7 cellular contexts compared by ENCODE assay signal in the genomic region with DNA sequence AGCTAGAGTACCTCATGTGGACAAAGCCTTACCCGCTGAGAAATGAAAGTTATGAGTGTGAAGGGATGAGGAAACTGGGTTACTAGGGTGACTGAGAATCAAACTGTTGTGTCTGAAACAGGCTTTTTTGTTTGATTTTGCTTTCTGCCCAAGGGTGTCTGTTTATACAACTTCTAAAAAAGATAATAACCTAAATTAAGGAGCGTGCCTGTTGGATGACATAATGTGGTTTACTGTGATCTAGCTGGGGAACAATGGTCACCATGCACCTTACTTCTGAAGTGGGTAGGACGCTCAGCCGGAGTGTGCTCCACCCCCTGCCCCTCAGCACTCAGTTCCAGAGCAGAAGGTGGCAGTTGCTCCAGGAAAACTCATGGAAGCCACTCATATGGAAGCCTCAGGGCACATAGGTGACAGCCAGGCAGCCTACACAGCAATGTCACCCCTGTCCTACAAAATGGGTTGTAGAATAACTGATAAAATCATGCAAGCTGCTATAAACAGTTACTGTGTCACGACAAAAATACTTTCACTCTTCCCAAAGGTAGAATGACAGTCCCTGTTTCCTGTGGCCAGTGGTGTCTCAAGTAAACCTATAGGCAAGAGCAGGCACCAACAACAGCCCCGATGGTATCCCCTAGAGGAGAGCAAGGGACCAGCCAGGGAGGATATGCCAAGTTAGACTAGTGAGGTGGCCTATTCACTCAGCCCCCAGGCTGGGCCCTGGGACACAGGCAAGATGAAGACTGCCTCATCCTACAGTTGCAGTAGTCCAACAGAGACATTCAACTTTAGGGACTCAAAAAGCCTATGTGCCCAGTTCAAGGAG. TPM values are rescaled to one million over a fixed set of nuclear protein-coding genes. Genes with fewer than 3 reads are reported as not detected.
DNase-seq lines count a peak whose midpoint lies in the region; ATAC-seq and TF ChIP-seq lines count a peak whose summit lies in the region.

No MANE protein-coding gene starts in this region.

- H3K4me3 ChIP-seq in PC-9 (no peak overlapping the region), mesendoderm (ENCODE audit: low read length) (no peak overlapping the region), thyroid gland (replicated peaks in 1 of 3) (no peak overlapping the region), sigmoid colon (no peak overlapping the region)

- H3K4me1 ChIP-seq in PC-9 (replicated peaks; ENCODE audit: insufficient read depth) = peaks cover 25% of the 10 kb centered on the region
- H3K4me1 ChIP-seq in mesendoderm (ENCODE audit: control insufficient read depth, low read depth, low read length) = peaks cover 25% of the 10 kb centered on the region
- peaks cover 7 to 16% of the 10 kb centered on the region in 2 donors for H3K4me1 ChIP-seq in thyroid gland
- H3K4me1 ChIP-seq in sigmoid colon = peaks cover 0 to 44% (median 7%) of the 10 kb centered on the region in 4 donors

- WGBS in mesendoderm (ENCODE audit: extremely low coverage, insufficient coverage, low lambda C conversion rate) = no CpG with 5 or more reads among the region's 6 CpGs
- 69 to 74% methylated on average over 5 of the region's 6 CpGs for WGBS in thyroid gland, 2 donors
- 20 to 52% methylated on average over 6 of the region's 6 CpGs for WGBS in sigmoid colon, 2 donors

- H4K5ac ChIP-seq in mesendoderm (ENCODE audit: low read length) = no peak overlapping the region

- no peak overlapping the region for H3K9ac ChIP-seq in mesendoderm (ENCODE audit: low read length)

- intact Hi-C loops in PC-9 (cut with micrococcal nuclease; ENCODE audit: unreplicated experiment) = no loop called here
- intact Hi-C loops in thyroid gland (cut with DNase I) = no loop called here
- intact Hi-C loops in sigmoid colon (cut with DNase I) = no loop called here

- H3K79me2 ChIP-seq in PC-9 (ENCODE audit: low read depth) (no peaks in the 10 kb centered on the region), mesendoderm (ENCODE audit: control insufficient read depth, insufficient read depth, low read length) (peaks cover 73% of the 10 kb centered on the region)

- peaks cover 43% of the 10 kb centered on the region for H3K79me1 ChIP-seq in mesendoderm (ENCODE audit: low read length)

- H3K9me3 ChIP-seq in PC-9 (ENCODE audit: insufficient read depth, low read depth) (no peaks in the 10 kb centered on the region), thyroid gland (no peaks in the 10 kb centered on the region), sigmoid colon (no peaks in the 10 kb centered on the region)

- no peak overlapping the region for H3K23ac ChIP-seq in mesendoderm (ENCODE audit: low read length)

- H3K4me2 ChIP-seq in PC-9 (peak overlapping the region; percentile 46), mesendoderm (ENCODE audit: low read length) (no peak overlapping the region)

- H3F3A ChIP-seq in PC-9 (ENCODE audit: insufficient read depth, low read depth) = peaks cover 6% of the 10 kb centered on the region; the same call in 1 of the 2 replicates

- H4K8ac ChIP-seq in mesendoderm (ENCODE audit: low read depth, low read length) = no peak overlapping the region

- no peaks in the 10 kb centered on the region for H4K20me1 ChIP-seq in PC-9 (ENCODE audit: insufficient read depth)

- no peak overlapping the region for H2AK5ac ChIP-seq in mesendoderm (ENCODE audit: low read length)

- H3K36me3 ChIP-seq in PC-9 (ENCODE audit: low read depth) (no peaks in the 10 kb centered on the region), mesendoderm (ENCODE audit: control insufficient read depth, insufficient read depth, low read length) (no peaks in the 10 kb centered on the region), thyroid gland (no peaks in the 10 kb centered on the region), sigmoid colon (no peaks in the 10 kb centered on the region)

- no peaks in the 10 kb centered on the region for H3K9me2 ChIP-seq in PC-9 (ENCODE audit: insufficient read depth)

- peak; percentile 34 for ATAC-seq in GM18502 (IDR thresholded peaks at IDR 0.05; ENCODE audit: poor library complexity, unreplicated experiment)
- ATAC-seq in HG02885 (IDR thresholded peaks at IDR 0.05; ENCODE audit: poor library complexity, unreplicated experiment) = peak; percentile 25

- TF ChIP-seq CTCF in PC-9 (conservative IDR thresholded peaks at IDR 0.05) = no peak
- TF ChIP-seq CTCF in thyroid gland (IDR thresholded peaks at IDR 0.05) = no peak
- TF ChIP-seq CTCF in sigmoid colon (IDR thresholded peaks at IDR 0.05) = no peak

- POLR2A ChIA-PET in PC-9 (lab: Charles Lee; ENCODE audit: unreplicated experiment) = no interaction called here

- no peak for TF ChIP-seq POLR2A in thyroid gland (IDR thresholded peaks at IDR 0.05)
- TF ChIP-seq POLR2A in sigmoid colon (IDR thresholded peaks at IDR 0.05) = no peak

- peak overlapping the region; percentile 41 for H3K18ac ChIP-seq in mesendoderm (ENCODE audit: low read length)

- BruUV-seq in PC-9 (replicated peaks; lab: Mats Ljungman, UMichigan) = no TSS peak

- no peak overlapping the region for H2AFZ ChIP-seq in PC-9

- H2BK120ac ChIP-seq in mesendoderm (ENCODE audit: low read depth, low read length) = no peak overlapping the region

- DNase-seq in PC-9 = peak in 1 of 2 experiments; percentile 43
- peak; percentile 55 for DNase-seq in mesendoderm
- no peak for DNase-seq in activated CD4-positive, CD25-positive, alpha-beta regulatory T cell treated with anti-CD3 and anti-CD28 coated beads, Interleukin-2, amount 50 U/mL, for 72 hours
- DNase-seq in thyroid gland = no peak
- DNase-seq in sigmoid colon = no peak

- H2BK15ac ChIP-seq in mesendoderm (replicated peaks; ENCODE audit: low read depth) = no peak overlapping the region

- H3K27ac ChIP-seq in PC-9 = no peak overlapping the region
- no peak overlapping the region for H3K27ac ChIP-seq in mesendoderm (ENCODE audit: low read depth, low read length)
- H3K27ac ChIP-seq in thyroid gland = peak overlapping the region in 1 of 3 donors; percentile 17
- H3K27ac ChIP-seq in sigmoid colon = peak overlapping the region in 2 of 4 donors; percentile 4 to 6

- peak overlapping the region; percentile 53 for H3K56ac ChIP-seq in mesendoderm (ENCODE audit: low read length)

- H3K4ac ChIP-seq in mesendoderm (ENCODE audit: low read depth, low read length) = no peak overlapping the region

- CTCF ChIA-PET in PC-9 (lab: Charles Lee) = no interaction called here

- H3K27me3 ChIP-seq in PC-9 (ENCODE audit: insufficient read depth, low read depth) (no peaks in the 10 kb centered on the region), mesendoderm (ENCODE audit: insufficient read depth, low read length, poor library complexity) (no peaks in the 10 kb centered on the region), thyroid gland (no peaks in the 10 kb centered on the region), sigmoid colon (no peaks in the 10 kb centered on the region)

- TF ChIP-seq EP300 in sigmoid colon (IDR thresholded peaks at IDR 0.05) = no peak

- H2BK5ac ChIP-seq in mesendoderm (ENCODE audit: low read length) = no peak overlapping the region

RNA-seq across cellular contexts. Expression of a gene that starts 29.3 kb away (rescaled TPM):
- total RNA-seq in PC-9 (2021) (not detected in 2 replicates), thyroid gland (10 to 100 TPM; 15.6 to 44.9 (median 31.3) TPM), sigmoid colon (10 to 100 TPM; 22.5 to 42.5 (median 32.1) TPM)
- polyA plus RNA-seq in mesendoderm (2013, experiment 1 of 2) = 31.7 TPM
- polyA plus RNA-seq in mesendoderm (2013, experiment 2 of 2) = 33.6 TPM
- 10 to 100 TPM; 16.2 to 20.6 (median 18.0) TPM for polyA plus RNA-seq in sigmoid colon

Comparison
In these comparisons a context has a peak if more than half of its experiments do, and no peak if none do; other contexts are left out.
1. RNA of a gene that starts 29.3 kb away (total RNA-seq): 22.5 to 42.5 TPM in sigmoid colon and 15.6 to 44.9 TPM in thyroid gland; not detected in PC-9; every median in the first group is over 10 times any median in the second.